18 cellular contexts compared by ENCODE assay signal in genomic region chr6:139649718-139650117, GRCh38.
"Had no signal": no experiment of that assay in that cellular context is flagged by ENCODE, and none has a peak within 500 bp of the region (broad histone marks: within the 10 kb centered on the region; RNA-seq: fewer than 3 reads in every experiment).

No MANE protein-coding gene starts in this region.

- H3K9me3 ChIP-seq: esophagus squamous epithelium, neutrophil, sigmoid colon, vagina had no signal

- ATAC-seq: effector memory CD8-positive, alpha-beta T cell; left colon; naive thymus-derived CD4-positive, alpha-beta T cell; stimulated activated naive B cell treated with anti-CD40 and anti-IgM and Interleukin-4, amounts not matched to agents 10 μg/mL and 1 μg/mL and 100 μg/mL, for 72 hours had no signal

- DNase-seq: effector memory CD8-positive, alpha-beta T cell; esophagus squamous epithelium; foreskin fibroblast; head of caudate nucleus; hippocampal formation; left colon; mesendoderm; naive thymus-derived CD4-positive, alpha-beta T cell; nephron progenitor cell; sigmoid colon; stimulated activated CD4-positive, alpha-beta T cell treated with anti-CD3 and anti-CD28 coated beads, Interleukin-2, amount 100 ng/mL, for 24 hours; stimulated activated CD4-positive, alpha-beta T cell treated with anti-CD3 and anti-CD28 coated beads, Interleukin-4, amount 100 ng/mL, for 4 hours; stimulated activated naive B cell treated with anti-CD40 and anti-IgM and Interleukin-4, amounts not matched to agents 10 μg/mL and 1 μg/mL and 100 μg/mL, for 72 hours; upper lobe of left lung had no signal

- H3K4me3 ChIP-seq: esophagus squamous epithelium, sigmoid colon, skin epidermis, upper lobe of left lung, vagina had no signal

- H3K27me3 ChIP-seq: esophagus squamous epithelium, neutrophil, sigmoid colon, upper lobe of left lung, vagina had no signal

- H3K27ac ChIP-seq: epithelial cell of prostate, esophagus squamous epithelium, neutrophil, sigmoid colon, skin epidermis, upper lobe of left lung, vagina had no signal

- H3K4me1 ChIP-seq: vagina had no signal

- H3K36me3 ChIP-seq: esophagus squamous epithelium, neutrophil, sigmoid colon, upper lobe of left lung, vagina had no signal
